ENCODE assay signal across 1 cellular context in genomic region chr19:19040417-19040816, GRCh38.
TF ChIP-seq lines count a peak whose summit lies in the region.

No MANE protein-coding gene starts in this region.

TF ChIP-seq in HepG2, 621 proteins besides CTCF, POLR2A, EP300 and RAD21 (continued from another document and continues in another):
- TF ChIP-seq ZUFSP (CRISPR knock-in tag; IDR thresholded peaks at IDR 0.05; ENCODE audit: borderline replicate concordance) (no peak), RXRB (CRISPR knock-in tag; IDR thresholded peaks at IDR 0.05; ENCODE audit: borderline replicate concordance) (peak; percentile 27; the same call in 1 of the 2 replicates), ZNF841 (CRISPR knock-in tag; IDR thresholded peaks at IDR 0.05; ENCODE audit: borderline replicate concordance) (no peak), ZMYM2 (CRISPR knock-in tag; IDR thresholded peaks at IDR 0.05) (peak; percentile 93), MTF1 (CRISPR knock-in tag; IDR thresholded peaks at IDR 0.05) (no peak), SSRP1 (CRISPR knock-in tag; IDR thresholded peaks at IDR 0.05) (no peak), ZNF331 (CRISPR knock-in tag; IDR thresholded peaks at IDR 0.05) (0 out of 2 replicates have a peak, but pooled peaks have one; percentile 13), ZNF879 (CRISPR knock-in tag; IDR thresholded peaks at IDR 0.05) (no peak), ZNF616 (CRISPR knock-in tag; IDR thresholded peaks at IDR 0.05; ENCODE audit: low read depth) (no peak), ZNF362 (CRISPR knock-in tag; IDR thresholded peaks at IDR 0.05; ENCODE audit: borderline replicate concordance) (peak; percentile 97), MED1 (CRISPR knock-in tag; IDR thresholded peaks at IDR 0.05) (0 out of 2 replicates have a peak, but pooled peaks have one; percentile 17), MAFK (conservative IDR thresholded peaks at IDR 0.05 in 1 of 2, IDR thresholded peaks at IDR 0.05 in 1 of 2; ENCODE audit: low read length in 2 of 2) (no peak), HIVEP1 (CRISPR knock-in tag; IDR thresholded peaks at IDR 0.05) (no peak), RCOR2 (CRISPR knock-in tag; IDR thresholded peaks at IDR 0.05) (peak; percentile 80; the same call in 1 of the 2 replicates), FOXA3 (CRISPR knock-in tag; IDR thresholded peaks at IDR 0.05) (0 out of 2 replicates have a peak, but pooled peaks have one; percentile 38), TEAD2 (CRISPR knock-in tag; IDR thresholded peaks at IDR 0.05) (no peak), DDIT3 (CRISPR knock-in tag; IDR thresholded peaks at IDR 0.05) (no peak), ZNF788 (CRISPR knock-in tag; IDR thresholded peaks at IDR 0.05; ENCODE audit: borderline replicate concordance) (0 out of 2 replicates have a peak, but pooled peaks have one; percentile 45), HIC2 (CRISPR knock-in tag; IDR thresholded peaks at IDR 0.05; ENCODE audit: low read depth) (no peak), KLF15 (CRISPR knock-in tag; IDR thresholded peaks at IDR 0.05; ENCODE audit: borderline replicate concordance) (no peak), MYPOP (CRISPR knock-in tag; IDR thresholded peaks at IDR 0.05) (no peak), ZNF576 (CRISPR knock-in tag; IDR thresholded peaks at IDR 0.05) (no peak), JUN (CRISPR knock-in tag; IDR thresholded peaks at IDR 0.05) (no peak), GATA4 (IDR thresholded peaks at IDR 0.05; ENCODE audit: borderline replicate concordance, low read depth) (no peak), THRA (CRISPR knock-in tag; IDR thresholded peaks at IDR 0.05; ENCODE audit: borderline replicate concordance) (no peak), SOX5 (CRISPR knock-in tag; IDR thresholded peaks at IDR 0.05; ENCODE audit: borderline replicate concordance) (no peak), ZNF770 (CRISPR knock-in tag; IDR thresholded peaks at IDR 0.05) (peak; percentile 98), NFIB (CRISPR knock-in tag; IDR thresholded peaks at IDR 0.05; ENCODE audit: borderline replicate concordance) (no peak), UBTF (CRISPR knock-in tag; IDR thresholded peaks at IDR 0.05) (no peak), MXI1 (IDR thresholded peaks at IDR 0.05; ENCODE audit: borderline replicate concordance, low read depth, low read length) (peak; percentile 31; the same call in 1 of the 3 replicates), STAG1 (CRISPR knock-in tag; IDR thresholded peaks at IDR 0.05) (no peak), ZSCAN9 (CRISPR knock-in tag; IDR thresholded peaks at IDR 0.05; ENCODE audit: borderline replicate concordance) (no peak), SAP130 (CRISPR knock-in tag; IDR thresholded peaks at IDR 0.05; ENCODE audit: low read depth) (peak; percentile 57), ZFP90 (CRISPR knock-in tag; IDR thresholded peaks at IDR 0.05; ENCODE audit: borderline replicate concordance) (no peak), ZGPAT (CRISPR knock-in tag; IDR thresholded peaks at IDR 0.05) (peak; percentile 51), ZNF709 (CRISPR knock-in tag; IDR thresholded peaks at IDR 0.05) (no peak), SKIL (CRISPR knock-in tag; IDR thresholded peaks at IDR 0.05; ENCODE audit: borderline replicate concordance) (no peak), KMT2A (CRISPR knock-in tag; IDR thresholded peaks at IDR 0.05) (no peak), ZNF12 (CRISPR knock-in tag; IDR thresholded peaks at IDR 0.05) (peak; percentile 72; the same call in 1 of the 2 replicates), ZMYM3 (CRISPR knock-in tag; IDR thresholded peaks at IDR 0.05) (peak; percentile 71; the same call in 1 of the 2 replicates), MATR3 (CRISPR knock-in tag; IDR thresholded peaks at IDR 0.05) (no peak), ZXDC (CRISPR knock-in tag; IDR thresholded peaks at IDR 0.05) (no peak), ZNF550 (CRISPR knock-in tag; IDR thresholded peaks at IDR 0.05; ENCODE audit: borderline replicate concordance) (no peak), ARNTL (CRISPR knock-in tag; IDR thresholded peaks at IDR 0.05) (no peak), PCBP2 (optimal IDR thresholded peaks at IDR 0.05; ENCODE audit: low read depth, low read length, poor library complexity, severe bottlenecking) (no peak), ZFP37 (CRISPR knock-in tag; IDR thresholded peaks at IDR 0.05; ENCODE audit: borderline replicate concordance) (no peak)
